In the genomic region with DNA sequence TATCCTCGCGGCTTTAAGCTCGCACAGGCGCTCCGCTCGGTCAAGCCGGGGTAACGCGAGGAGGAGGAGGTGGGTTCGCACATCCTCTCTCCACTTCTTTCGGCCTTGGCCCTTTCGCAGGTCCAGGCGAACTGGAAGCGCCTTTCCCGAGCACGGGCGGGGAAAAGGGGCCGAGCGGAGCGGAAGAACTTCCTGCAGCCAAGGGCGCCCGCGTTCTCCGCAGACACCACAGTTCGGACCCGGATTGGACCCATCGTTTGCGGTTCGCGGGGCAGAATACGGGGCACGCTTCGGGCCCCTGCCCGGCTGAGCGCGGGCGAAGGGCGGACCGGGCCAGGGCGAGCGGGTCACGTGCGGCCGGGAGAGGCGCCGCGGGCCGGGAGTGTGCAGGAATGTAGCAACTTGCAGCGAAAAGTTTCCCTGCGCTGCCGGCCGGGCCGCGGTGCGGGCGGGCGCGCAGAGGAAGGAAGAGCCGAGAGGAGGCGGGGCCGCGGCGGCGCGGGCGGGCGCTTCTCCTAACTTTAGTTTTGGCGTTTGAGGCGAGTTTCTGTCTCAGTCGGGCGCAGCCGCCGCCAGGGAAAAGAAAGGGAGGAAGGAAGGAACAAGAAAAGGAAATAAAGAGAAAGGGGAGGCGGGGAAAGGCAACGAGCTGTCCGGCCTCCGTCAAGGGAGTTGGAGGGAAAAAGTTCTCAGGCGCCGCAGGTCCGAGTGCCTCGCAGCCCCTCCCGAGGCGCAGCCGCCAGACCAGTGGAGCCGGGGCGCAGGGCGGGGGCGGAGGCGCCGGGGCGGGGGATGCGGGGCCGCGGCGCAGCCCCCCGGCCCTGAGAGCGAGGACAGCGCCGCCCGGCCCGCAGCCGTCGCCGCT, we compare ENCODE assay signal across 1 cellular context.
TF ChIP-seq lines count a peak whose summit lies in the region.

TSS of gene YAP1 (plus strand) at position 552 of the 865 bp plus-strand sequence. CDS start 402 bp downstream, outside the sequence.

TF ChIP-seq in HepG2, 621 proteins besides CTCF, POLR2A, EP300 and RAD21 (continued from another document and continues in another):
- TF ChIP-seq, protein P1, sequence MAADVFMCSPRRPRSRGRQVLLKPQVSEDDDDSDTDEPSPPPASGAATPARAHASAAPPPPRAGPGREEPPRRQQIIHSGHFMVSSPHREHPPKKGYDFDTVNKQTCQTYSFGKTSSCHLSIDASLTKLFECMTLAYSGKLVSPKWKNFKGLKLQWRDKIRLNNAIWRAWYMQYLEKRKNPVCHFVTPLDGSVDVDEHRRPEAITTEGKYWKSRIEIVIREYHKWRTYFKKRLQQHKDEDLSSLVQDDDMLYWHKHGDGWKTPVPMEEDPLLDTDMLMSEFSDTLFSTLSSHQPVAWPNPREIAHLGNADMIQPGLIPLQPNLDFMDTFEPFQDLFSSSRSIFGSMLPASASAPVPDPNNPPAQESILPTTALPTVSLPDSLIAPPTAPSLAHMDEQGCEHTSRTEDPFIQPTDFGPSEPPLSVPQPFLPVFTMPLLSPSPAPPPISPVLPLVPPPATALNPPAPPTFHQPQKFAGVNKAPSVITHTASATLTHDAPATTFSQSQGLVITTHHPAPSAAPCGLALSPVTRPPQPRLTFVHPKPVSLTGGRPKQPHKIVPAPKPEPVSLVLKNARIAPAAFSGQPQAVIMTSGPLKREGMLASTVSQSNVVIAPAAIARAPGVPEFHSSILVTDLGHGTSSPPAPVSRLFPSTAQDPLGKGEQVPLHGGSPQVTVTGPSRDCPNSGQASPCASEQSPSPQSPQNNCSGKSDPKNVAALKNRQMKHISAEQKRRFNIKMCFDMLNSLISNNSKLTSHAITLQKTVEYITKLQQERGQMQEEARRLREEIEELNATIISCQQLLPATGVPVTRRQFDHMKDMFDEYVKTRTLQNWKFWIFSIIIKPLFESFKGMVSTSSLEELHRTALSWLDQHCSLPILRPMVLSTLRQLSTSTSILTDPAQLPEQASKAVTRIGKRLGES (CRISPR knock-in tag; IDR thresholded peaks at IDR 0.05; ENCODE audit: borderline replicate concordance), result peak; percentile 77; the same call in 1 of the 2 replicates
- TF ChIP-seq, protein P2, sequence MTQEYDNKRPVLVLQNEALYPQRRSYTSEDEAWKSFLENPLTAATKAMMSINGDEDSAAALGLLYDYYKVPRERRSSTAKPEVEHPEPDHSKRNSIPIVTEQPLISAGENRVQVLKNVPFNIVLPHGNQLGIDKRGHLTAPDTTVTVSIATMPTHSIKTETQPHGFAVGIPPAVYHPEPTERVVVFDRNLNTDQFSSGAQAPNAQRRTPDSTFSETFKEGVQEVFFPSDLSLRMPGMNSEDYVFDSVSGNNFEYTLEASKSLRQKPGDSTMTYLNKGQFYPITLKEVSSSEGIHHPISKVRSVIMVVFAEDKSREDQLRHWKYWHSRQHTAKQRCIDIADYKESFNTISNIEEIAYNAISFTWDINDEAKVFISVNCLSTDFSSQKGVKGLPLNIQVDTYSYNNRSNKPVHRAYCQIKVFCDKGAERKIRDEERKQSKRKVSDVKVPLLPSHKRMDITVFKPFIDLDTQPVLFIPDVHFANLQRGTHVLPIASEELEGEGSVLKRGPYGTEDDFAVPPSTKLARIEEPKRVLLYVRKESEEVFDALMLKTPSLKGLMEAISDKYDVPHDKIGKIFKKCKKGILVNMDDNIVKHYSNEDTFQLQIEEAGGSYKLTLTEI (CRISPR knock-in tag; conservative IDR thresholded peaks at IDR 0.05), result no peak
- TF ChIP-seq ZBTB44 (CRISPR knock-in tag; IDR thresholded peaks at IDR 0.05) (no peak), ZNF407 (CRISPR knock-in tag; IDR thresholded peaks at IDR 0.05; ENCODE audit: not compliant biosample characterization) (peak; percentile 61), PPARG (CRISPR knock-in tag; conservative IDR thresholded peaks at IDR 0.05) (peak; percentile 51), ZNF678 (CRISPR knock-in tag; IDR thresholded peaks at IDR 0.05) (no peak), TBX3 (IDR thresholded peaks at IDR 0.05; ENCODE audit: borderline replicate concordance) (peak; percentile 76; the same call in 1 of the 2 replicates), AGO1 (IDR thresholded peaks at IDR 0.05; ENCODE audit: low read depth, low read length, poor library complexity, severe bottlenecking) (peak; percentile 50), THAP7 (CRISPR knock-in tag; IDR thresholded peaks at IDR 0.05) (peak; percentile 85; the same call in 1 of the 2 replicates), ELF1 (CRISPR knock-in tag; IDR thresholded peaks at IDR 0.05) (no peak; the same call in 1 of the 2 replicates), MAFK (conservative IDR thresholded peaks at IDR 0.05 in 1 of 2, IDR thresholded peaks at IDR 0.05 in 1 of 2; ENCODE audit: low read length in 2 of 2) (no peak), SALL1 (CRISPR knock-in tag; IDR thresholded peaks at IDR 0.05) (peak; percentile 92), FLYWCH1 (CRISPR knock-in tag; IDR thresholded peaks at IDR 0.05) (no peak), ARNT2 (CRISPR knock-in tag; IDR thresholded peaks at IDR 0.05; ENCODE audit: low read depth) (peak; percentile 63; the same call in 1 of the 2 replicates), MTF1 (CRISPR knock-in tag; IDR thresholded peaks at IDR 0.05) (peak; percentile 79; the same call in 1 of the 2 replicates), ATF7 (IDR thresholded peaks at IDR 0.05) (no peak), ATF7 (CRISPR knock-in tag; IDR thresholded peaks at IDR 0.05) (peak; percentile 30; the same call in 1 of the 2 replicates), MIER2 (CRISPR knock-in tag; IDR thresholded peaks at IDR 0.05) (0 out of 2 replicates have a peak, but pooled peaks have one; percentile 24)
- TF ChIP-seq, protein P3, sequence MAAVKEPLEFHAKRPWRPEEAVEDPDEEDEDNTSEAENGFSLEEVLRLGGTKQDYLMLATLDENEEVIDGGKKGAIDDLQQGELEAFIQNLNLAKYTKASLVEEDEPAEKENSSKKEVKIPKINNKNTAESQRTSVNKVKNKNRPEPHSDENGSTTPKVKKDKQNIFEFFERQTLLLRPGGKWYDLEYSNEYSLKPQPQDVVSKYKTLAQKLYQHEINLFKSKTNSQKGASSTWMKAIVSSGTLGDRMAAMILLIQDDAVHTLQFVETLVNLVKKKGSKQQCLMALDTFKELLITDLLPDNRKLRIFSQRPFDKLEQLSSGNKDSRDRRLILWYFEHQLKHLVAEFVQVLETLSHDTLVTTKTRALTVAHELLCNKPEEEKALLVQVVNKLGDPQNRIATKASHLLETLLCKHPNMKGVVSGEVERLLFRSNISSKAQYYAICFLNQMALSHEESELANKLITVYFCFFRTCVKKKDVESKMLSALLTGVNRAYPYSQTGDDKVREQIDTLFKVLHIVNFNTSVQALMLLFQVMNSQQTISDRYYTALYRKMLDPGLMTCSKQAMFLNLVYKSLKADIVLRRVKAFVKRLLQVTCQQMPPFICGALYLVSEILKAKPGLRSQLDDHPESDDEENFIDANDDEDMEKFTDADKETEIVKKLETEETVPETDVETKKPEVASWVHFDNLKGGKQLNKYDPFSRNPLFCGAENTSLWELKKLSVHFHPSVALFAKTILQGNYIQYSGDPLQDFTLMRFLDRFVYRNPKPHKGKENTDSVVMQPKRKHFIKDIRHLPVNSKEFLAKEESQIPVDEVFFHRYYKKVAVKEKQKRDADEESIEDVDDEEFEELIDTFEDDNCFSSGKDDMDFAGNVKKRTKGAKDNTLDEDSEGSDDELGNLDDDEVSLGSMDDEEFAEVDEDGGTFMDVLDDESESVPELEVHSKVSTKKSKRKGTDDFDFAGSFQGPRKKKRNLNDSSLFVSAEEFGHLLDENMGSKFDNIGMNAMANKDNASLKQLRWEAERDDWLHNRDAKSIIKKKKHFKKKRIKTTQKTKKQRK (IDR thresholded peaks at IDR 0.05; ENCODE audit: low read length), result no peak
- TF ChIP-seq, protein P4, sequence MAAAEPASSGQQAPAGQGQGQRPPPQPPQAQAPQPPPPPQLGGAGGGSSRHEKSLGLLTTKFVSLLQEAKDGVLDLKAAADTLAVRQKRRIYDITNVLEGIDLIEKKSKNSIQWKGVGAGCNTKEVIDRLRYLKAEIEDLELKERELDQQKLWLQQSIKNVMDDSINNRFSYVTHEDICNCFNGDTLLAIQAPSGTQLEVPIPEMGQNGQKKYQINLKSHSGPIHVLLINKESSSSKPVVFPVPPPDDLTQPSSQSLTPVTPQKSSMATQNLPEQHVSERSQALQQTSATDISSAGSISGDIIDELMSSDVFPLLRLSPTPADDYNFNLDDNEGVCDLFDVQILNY (CRISPR knock-in tag; conservative IDR thresholded peaks at IDR 0.05), result no peak; the same call in 1 of the 2 replicates
- TF ChIP-seq, protein P5, sequence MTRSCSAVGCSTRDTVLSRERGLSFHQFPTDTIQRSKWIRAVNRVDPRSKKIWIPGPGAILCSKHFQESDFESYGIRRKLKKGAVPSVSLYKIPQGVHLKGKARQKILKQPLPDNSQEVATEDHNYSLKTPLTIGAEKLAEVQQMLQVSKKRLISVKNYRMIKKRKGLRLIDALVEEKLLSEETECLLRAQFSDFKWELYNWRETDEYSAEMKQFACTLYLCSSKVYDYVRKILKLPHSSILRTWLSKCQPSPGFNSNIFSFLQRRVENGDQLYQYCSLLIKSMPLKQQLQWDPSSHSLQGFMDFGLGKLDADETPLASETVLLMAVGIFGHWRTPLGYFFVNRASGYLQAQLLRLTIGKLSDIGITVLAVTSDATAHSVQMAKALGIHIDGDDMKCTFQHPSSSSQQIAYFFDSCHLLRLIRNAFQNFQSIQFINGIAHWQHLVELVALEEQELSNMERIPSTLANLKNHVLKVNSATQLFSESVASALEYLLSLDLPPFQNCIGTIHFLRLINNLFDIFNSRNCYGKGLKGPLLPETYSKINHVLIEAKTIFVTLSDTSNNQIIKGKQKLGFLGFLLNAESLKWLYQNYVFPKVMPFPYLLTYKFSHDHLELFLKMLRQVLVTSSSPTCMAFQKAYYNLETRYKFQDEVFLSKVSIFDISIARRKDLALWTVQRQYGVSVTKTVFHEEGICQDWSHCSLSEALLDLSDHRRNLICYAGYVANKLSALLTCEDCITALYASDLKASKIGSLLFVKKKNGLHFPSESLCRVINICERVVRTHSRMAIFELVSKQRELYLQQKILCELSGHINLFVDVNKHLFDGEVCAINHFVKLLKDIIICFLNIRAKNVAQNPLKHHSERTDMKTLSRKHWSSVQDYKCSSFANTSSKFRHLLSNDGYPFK (CRISPR knock-in tag; IDR thresholded peaks at IDR 0.05; ENCODE audit: borderline replicate concordance), result peak; percentile 42; the same call in 1 of the 2 replicates
